ENCODE assay signal across 18 cellular contexts in the genomic region with DNA sequence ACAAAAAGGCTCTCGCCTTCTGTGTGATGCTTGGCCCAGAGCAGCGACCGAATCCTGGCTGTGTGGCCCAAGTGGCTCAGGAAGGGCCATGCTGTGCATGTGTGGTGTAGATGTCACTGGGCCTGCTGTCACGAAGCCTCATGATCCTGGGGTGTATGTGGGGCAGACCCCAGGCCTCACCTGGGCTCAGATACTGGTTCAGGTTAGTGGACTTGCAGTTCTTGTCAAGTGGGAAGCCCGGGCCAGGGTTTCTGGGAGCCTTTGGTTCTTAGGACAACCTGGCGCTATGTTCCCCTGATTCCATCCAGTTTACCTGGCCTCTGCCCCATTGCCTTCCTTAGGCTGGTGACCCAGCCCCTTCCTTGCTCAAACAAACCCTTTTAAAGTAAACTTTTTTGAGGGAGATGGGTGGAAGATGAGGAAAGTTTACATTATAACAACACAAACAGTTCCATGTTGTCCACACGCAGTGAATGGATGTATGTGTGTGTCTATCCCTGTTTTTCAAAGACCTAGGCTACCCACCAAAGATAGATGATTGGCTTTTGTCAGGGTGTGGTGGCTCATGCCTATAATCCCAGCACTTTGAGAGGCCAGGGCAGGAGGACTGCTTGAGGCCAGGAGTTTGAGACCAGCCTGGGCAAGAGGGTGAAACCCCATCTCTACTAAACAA.
A peak's percentile ranks its signal among the peaks of the same experiment; 100 is the strongest.
DNase-seq lines count a peak whose midpoint lies in the region; ATAC-seq, FAIRE-seq and TF ChIP-seq lines count a peak whose summit lies in the region.
"Had no signal": no experiment of that assay in that cellular context is flagged by ENCODE, and none has a peak within 500 bp of the region (broad histone marks: within the 10 kb centered on the region; RNA-seq: fewer than 3 reads in every experiment).

No MANE protein-coding gene starts in this region.

- H3K4me1 Mint-ChIP-seq in neural progenitor cell = no peaks in the 10 kb centered on the region
- H3K4me1 Mint-ChIP-seq in activated CD4-positive, alpha-beta T cell treated with anti-CD3 and anti-CD28 coated beads for 36 hours = peaks cover 2% of the 10 kb centered on the region

- peaks cover 54% of the 10 kb centered on the region for H3K36me3 ChIP-seq in DND-41 (ENCODE audit: insufficient read depth, low read length)
- peaks cover 36% of the 10 kb centered on the region for H3K36me3 ChIP-seq in K562 (ENCODE audit: control insufficient read depth, insufficient read depth, low read length)
- peaks cover 6 to 34% of the 10 kb centered on the region in 2 donors for H3K36me3 ChIP-seq in psoas muscle (ENCODE audit: insufficient read depth in 1 of 2, low read depth in 1 of 2)
- H3K36me3 ChIP-seq in neural progenitor cell = no peaks in the 10 kb centered on the region
- H3K36me3 ChIP-seq in MG63 = peaks cover 54% of the 10 kb centered on the region

- H3K9ac ChIP-seq in DND-41 (ENCODE audit: low read depth, low read length) (no peak overlapping the region), K562 (ENCODE audit: insufficient read depth in 1 of 2, low read depth in 2 of 2, low read length in 2 of 2) (no peak overlapping the region), neural progenitor cell (no peak overlapping the region)

- H2AFZ ChIP-seq in DND-41 (ENCODE audit: low read depth, low read length) = no peak overlapping the region
- no peak overlapping the region for H2AFZ ChIP-seq in K562 (ENCODE audit: low read depth, low read length)
- H2AFZ ChIP-seq in neural progenitor cell (replicated peaks) = no peak overlapping the region

- H3K9me3 Mint-ChIP-seq in neural progenitor cell = no peaks in the 10 kb centered on the region
- no peaks in the 10 kb centered on the region for H3K9me3 Mint-ChIP-seq in activated CD4-positive, alpha-beta T cell treated with anti-CD3 and anti-CD28 coated beads for 36 hours (ENCODE audit: low read depth)
- H3K9me3 Mint-ChIP-seq: mesothelial cell of epicardium had no signal

- H3K4me1 ChIP-seq in DND-41 (ENCODE audit: insufficient read depth, low read length) = no peaks in the 10 kb centered on the region
- H3K4me1 ChIP-seq in K562 (replicated peaks in 1 of 2; ENCODE audit: control insufficient read depth in 2 of 2, insufficient read depth in 2 of 2, low read length in 2 of 2) = no peaks in the 10 kb centered on the region
- H3K4me1 ChIP-seq in psoas muscle = peaks cover 13% of the 10 kb centered on the region
- no peaks in the 10 kb centered on the region for H3K4me1 ChIP-seq in neural progenitor cell

- CTCF ChIA-PET in K562 (lab: Yijun Ruan, JAX; ENCODE audit: low intra/inter-chr PET ratio) = interaction anchor here (0.6 to 3.6 kb wide), 2 partner anchors 193 to 311 kb away, joined by 3 to 51 read pairs; no protein-coding TSS in a partner anchor
- CTCF ChIA-PET in activated CD4-positive, alpha-beta T cell treated with anti-CD3 and anti-CD28 coated beads for 36 hours (lab: Charles Lee) = interaction anchor here (0.6 to 2.3 kb wide), 7 partner anchors 16 to 958 kb away, joined by 3 to 10 read pairs (median 3); no protein-coding TSS in a partner anchor

- H3K4me3 Mint-ChIP-seq in neural progenitor cell = no peak overlapping the region
- no peak overlapping the region for H3K4me3 Mint-ChIP-seq in activated CD4-positive, alpha-beta T cell treated with anti-CD3 and anti-CD28 coated beads for 36 hours
- H3K4me3 Mint-ChIP-seq: activated naive CD8-positive, alpha-beta T cell; mesothelial cell of epicardium had no signal

- no TSS peak for BruUV-seq in K562 (replicated peaks; lab: Mats Ljungman, UMichigan)

- POLR2A ChIA-PET in K562 (lab: Yijun Ruan, JAX) = interaction anchor here (0.5 to 1.2 kb wide), 3 partner anchors 205 to 519 kb away, joined by 3 read pairs; no protein-coding TSS in a partner anchor
- POLR2A ChIA-PET in activated CD4-positive, alpha-beta T cell treated with anti-CD3 and anti-CD28 coated beads for 36 hours (lab: Charles Lee) = interaction anchor here (0.6 to 0.8 kb wide), 2 partner anchors 105 to 306 kb away, joined by 3 to 5 read pairs; no protein-coding TSS in a partner anchor

- H3K27ac ChIP-seq in DND-41 (ENCODE audit: low read length) (peak overlapping the region; percentile 26; the same call in 1 of the 2 replicates), K562 (ENCODE audit: extremely low read depth, low read depth, low read length) (no peak overlapping the region), psoas muscle (peak overlapping the region; percentile 7), neural progenitor cell (no peak overlapping the region)
- H3K27ac ChIP-seq: C4-2B had no signal

- H3K27ac Mint-ChIP-seq in neural progenitor cell = no peak overlapping the region
- no peak overlapping the region for H3K27ac Mint-ChIP-seq in activated CD4-positive, alpha-beta T cell treated with anti-CD3 and anti-CD28 coated beads for 36 hours
- H3K27ac Mint-ChIP-seq: activated naive CD8-positive, alpha-beta T cell; mesothelial cell of epicardium had no signal

- peaks cover 13% of the 10 kb centered on the region; the same call in 1 of the 2 replicates for H4K20me1 ChIP-seq in DND-41 (ENCODE audit: insufficient read depth, low read length)
- no peaks in the 10 kb centered on the region for H4K20me1 ChIP-seq in K562 (replicated peaks; ENCODE audit: control insufficient read depth, insufficient read depth, low read length)
- no peaks in the 10 kb centered on the region for H4K20me1 ChIP-seq in neural progenitor cell (ENCODE audit: low read depth)

- 96% methylated on average over 7 of the region's 7 CpGs for WGBS in K562 (ENCODE audit: insufficient coverage, low coverage, missing lambda C conversion rate)
- 89 to 96% (median 93%) methylated on average over 7 of the region's 7 CpGs for WGBS in psoas muscle, 3 donors

- TF ChIP-seq POLR2A in K562 (conservative IDR thresholded peaks at IDR 0.05) = no peak

- DNase-seq in DND-41 = no peak
- DNase-seq in K562 (ENCODE audit: extremely low read depth in 1 of 4, low spot score in 3 of 4) = no peak
- DNase-seq in left lobe of liver (ENCODE audit: low spot score) = no peak
- DNase-seq in psoas muscle = no peak
- DNase-seq in neural progenitor cell (ENCODE audit: low spot score) = no peak
- DNase-seq in MG63 = no peak
- DNase-seq in AG08395 (ENCODE audit: low spot score) = no peak
- DNase-seq in activated CD4-positive, alpha-beta T cell treated with anti-CD3 and anti-CD28 coated beads for 36 hours = no peak
- DNase-seq: activated CD4-positive, alpha-beta T cell treated with anti-CD3 and anti-CD28 coated beads for 4 hours; kidney; NCI-H1417 treated with DMSO at 0.1 percent for 48 hours; NCI-H2171 treated with DMSO at 0.1 percent for 48 hours; NCI-H69; stimulated activated CD4-positive, alpha-beta T cell treated with anti-CD3 and anti-CD28 coated beads, Interleukin-12 subunit alpha, Interleukin-12 subunit beta, amount 100 ng/mL, for 4 hours had no signal

- no peaks in the 10 kb centered on the region for H3F3A ChIP-seq in neural progenitor cell (ENCODE audit: low read depth)

- H3K4me3 ChIP-seq in DND-41 (ENCODE audit: low read depth in 1 of 2, low read length in 2 of 2) = no peak overlapping the region
- H3K4me3 ChIP-seq in K562 = no peak overlapping the region
- no peak overlapping the region for H3K4me3 ChIP-seq in psoas muscle
- no peak overlapping the region for H3K4me3 ChIP-seq in neural progenitor cell
- no peak overlapping the region for H3K4me3 ChIP-seq in MG63

- H3K4me2 ChIP-seq in DND-41 (ENCODE audit: insufficient read depth, low read length) (no peak overlapping the region), K562 (ENCODE audit: insufficient read depth, low read length) (no peak overlapping the region), neural progenitor cell (no peak overlapping the region)

- TF ChIP-seq CTCF in DND-41 (IDR thresholded peaks at IDR 0.05; ENCODE audit: borderline replicate concordance, extremely low read depth, low read length, poor library complexity, severe bottlenecking) (no peak), K562 (IDR thresholded peaks at IDR 0.05 in 2 of 3, conservative IDR thresholded peaks at IDR 0.05 in 1 of 3; ENCODE audit: insufficient read depth in 2 of 3, low read depth in 1 of 3, low read length in 3 of 3) (no peak), psoas muscle (IDR thresholded peaks at IDR 0.05) (no peak), neural progenitor cell (IDR thresholded peaks at IDR 0.05) (no peak)

- intact Hi-C loops in K562 (cut with micrococcal nuclease) (loop anchor here (5.0 kb wide), 3 partner anchors 144 to 519 kb away; a partner anchor contains a TSS), psoas muscle (cut with DNase I) (loop anchor here (5.0 to 10.0 kb wide), 6 partner anchors 144 to 529 kb away; a partner anchor contains a TSS)
- intact Hi-C loops in activated CD4-positive, alpha-beta T cell treated with anti-CD3 and anti-CD28 coated beads for 36 hours (cut with DNase I, micrococcal nuclease) = loop anchor here in 1 of 2 experiments (5.0 kb wide), 3 partner anchors 49 to 144 kb away; a partner anchor contains a TSS

- peaks cover 21% of the 10 kb centered on the region for H3K36me3 Mint-ChIP-seq in neural progenitor cell
- H3K36me3 Mint-ChIP-seq in activated CD4-positive, alpha-beta T cell treated with anti-CD3 and anti-CD28 coated beads for 36 hours (ENCODE audit: low read depth) = peaks cover 20% of the 10 kb centered on the region

- 0 out of 2 replicates have a peak, but pooled peaks cover 3% of the 10 kb centered on the region for H3K79me2 ChIP-seq in DND-41 (ENCODE audit: insufficient read depth, low read length)
- H3K79me2 ChIP-seq in K562 (ENCODE audit: control insufficient read depth, insufficient read depth, low read length) = no peaks in the 10 kb centered on the region
- H3K79me2 ChIP-seq in neural progenitor cell (ENCODE audit: low read depth) = no peaks in the 10 kb centered on the region

- no peaks in the 10 kb centered on the region for H3K9me3 ChIP-seq in DND-41 (ENCODE audit: insufficient read depth, low read length, severe bottlenecking)
- H3K9me3 ChIP-seq in K562 (replicated peaks; ENCODE audit: control insufficient read depth, insufficient read depth, low read depth, low read length) = no peaks in the 10 kb centered on the region
- no peaks in the 10 kb centered on the region for H3K9me3 ChIP-seq in psoas muscle
- H3K9me3 ChIP-seq in neural progenitor cell (ENCODE audit: low read depth) = no peaks in the 10 kb centered on the region
- no peaks in the 10 kb centered on the region for H3K9me3 ChIP-seq in MG63

- ATAC-seq in DND-41 (ENCODE audit: insufficient read depth, low read depth) = no peak
- ATAC-seq in K562 = no peak
- peak; percentile 1 for ATAC-seq in left lobe of liver
- ATAC-seq in psoas muscle = no peak
- no peak for ATAC-seq in activated CD4-positive, alpha-beta T cell treated with anti-CD3 and anti-CD28 coated beads for 36 hours

- no peaks in the 10 kb centered on the region for H3K27me3 Mint-ChIP-seq in neural progenitor cell (ENCODE audit: insufficient read depth, low read depth)
- H3K27me3 Mint-ChIP-seq in activated CD4-positive, alpha-beta T cell treated with anti-CD3 and anti-CD28 coated beads for 36 hours = no peaks in the 10 kb centered on the region
- H3K27me3 Mint-ChIP-seq: activated naive CD8-positive, alpha-beta T cell had no signal

- no peaks in the 10 kb centered on the region for H3K27me3 ChIP-seq in DND-41 (ENCODE audit: insufficient read depth, low read length, poor library complexity)
- H3K27me3 ChIP-seq in K562 (ENCODE audit: control insufficient read depth in 2 of 2, insufficient read depth in 2 of 2, low read length in 2 of 2) = no peaks in the 10 kb centered on the region
- no peaks in the 10 kb centered on the region for H3K27me3 ChIP-seq in psoas muscle (ENCODE audit: insufficient read depth in 3 of 3, low read length in 2 of 3)
- no peaks in the 10 kb centered on the region for H3K27me3 ChIP-seq in neural progenitor cell
- no peaks in the 10 kb centered on the region for H3K27me3 ChIP-seq in MG63

- H3K9me1 ChIP-seq in K562 (ENCODE audit: control insufficient read depth, insufficient read depth, low read length) = no peaks in the 10 kb centered on the region

- no peak for TF ChIP-seq RAD21 in K562 (CRISPR knock-in tag; conservative IDR thresholded peaks at IDR 0.05 in 1 of 2, IDR thresholded peaks at IDR 0.05 in 1 of 2)

- no peak for TF ChIP-seq EP300 in K562 (IDR thresholded peaks at IDR 0.05; ENCODE audit: low read length)

- in situ Hi-C loops in K562 (cut with MboI) = loop anchor here (10.0 kb wide), 1 partner anchor 517 kb away; no protein-coding TSS in a partner anchor

- peak; percentile 19 for FAIRE-seq in K562 (lab: Jason Lieb, UNC)
- FAIRE-seq: GM18507, kidney had no signal

Comparison
In these comparisons a context has a peak if more than half of its experiments do, and no peak if none do; other contexts are left out.
1. H3K27ac ChIP-seq: peak in DND-41 (single experiment) and psoas muscle (single experiment); none in K562 (single experiment) and neural progenitor cell (single experiment).